ENCODE assay signal across 21 cellular contexts in genomic region chr19:644789-645188, GRCh38. TPM values are rescaled to one million over a fixed set of nuclear protein-coding genes. Genes with fewer than 3 reads are reported as not detected.
"Had no signal": no experiment of that assay in that cellular context is flagged by ENCODE, and none has a peak within 500 bp of the region (broad histone marks: within the 10 kb centered on the region; RNA-seq: fewer than 3 reads in every experiment).

No MANE protein-coding gene starts in this region.

- H3K4me2 ChIP-seq: neural progenitor cell had no signal

- H3K4me3 Mint-ChIP-seq: activated CD8-positive, alpha-beta T cell treated with anti-CD3 and anti-CD28 coated beads for 36 hours; activated naive CD8-positive, alpha-beta T cell treated with anti-CD3 and anti-CD28 coated beads, Interleukin-2, amount 10 ng/mL, durations not matched to agents 7 days and 5 days; activated T-cell treated with anti-CD3 and anti-CD28 coated beads, Interleukin-2, amount 50 U/mL, for 4 hours; central memory CD8-positive, alpha-beta T cell; naive B cell; WTC11 had no signal

- H3K4me1 ChIP-seq: neural progenitor cell, parathyroid adenoma had no signal

- H3K27ac Mint-ChIP-seq: activated CD8-positive, alpha-beta T cell treated with anti-CD3 and anti-CD28 coated beads for 36 hours; activated naive CD8-positive, alpha-beta T cell treated with anti-CD3 and anti-CD28 coated beads, Interleukin-2, amount 10 ng/mL, durations not matched to agents 7 days and 5 days; neural progenitor cell; WTC11 had no signal

- H3K9me3 ChIP-seq: esophagus muscularis mucosa, thyroid gland had no signal

- DNase-seq: activated CD4-positive, alpha-beta T cell treated with anti-CD3 and anti-CD28 coated beads for 48 hours; activated CD8-positive, alpha-beta T cell treated with anti-CD3 and anti-CD28 coated beads for 36 hours; activated effector memory CD4-positive, alpha-beta T cell treated with anti-CD3 and anti-CD28 coated beads, Interleukin-2, amount 50 U/mL, for 16 hours; activated naive CD8-positive, alpha-beta T cell treated with anti-CD3 and anti-CD28 coated beads, Interleukin-2, amount 10 ng/mL, durations not matched to agents 7 days and 5 days; activated T-cell treated with anti-CD3 and anti-CD28 coated beads, Interleukin-2, amount 50 U/mL, for 4 hours; brain microvascular endothelial cell; effector CD4-positive, alpha-beta T cell; islet precursor cell; naive B cell; stimulated activated CD4-positive, alpha-beta T cell treated with anti-CD3 and anti-CD28 coated beads, Interleukin-12 subunit alpha, Interleukin-12 subunit beta, amount 100 ng/mL, for 4 hours; stimulated activated CD4-positive, alpha-beta T cell treated with anti-CD3 and anti-CD28 coated beads, Interleukin-2, amount 100 ng/mL, for 24 hours; thyroid gland had no signal

- H3K36me3 ChIP-seq: neural progenitor cell had no signal

- H3K4me3 ChIP-seq: coronary artery, esophagus muscularis mucosa, neural progenitor cell, thyroid gland had no signal

- H3K9me3 Mint-ChIP-seq: activated CD8-positive, alpha-beta T cell treated with anti-CD3 and anti-CD28 coated beads for 36 hours; activated naive CD8-positive, alpha-beta T cell treated with anti-CD3 and anti-CD28 coated beads, Interleukin-2, amount 10 ng/mL, durations not matched to agents 7 days and 5 days; activated T-cell treated with anti-CD3 and anti-CD28 coated beads, Interleukin-2, amount 50 U/mL, for 4 hours; central memory CD8-positive, alpha-beta T cell; naive B cell; neural progenitor cell; WTC11 had no signal

- H3K4me1 Mint-ChIP-seq: activated naive CD8-positive, alpha-beta T cell treated with anti-CD3 and anti-CD28 coated beads, Interleukin-2, amount 10 ng/mL, durations not matched to agents 7 days and 5 days; neural progenitor cell; WTC11 had no signal

- H3K27me3 Mint-ChIP-seq: activated CD8-positive, alpha-beta T cell treated with anti-CD3 and anti-CD28 coated beads for 36 hours; activated naive CD8-positive, alpha-beta T cell treated with anti-CD3 and anti-CD28 coated beads, Interleukin-2, amount 10 ng/mL, durations not matched to agents 7 days and 5 days; central memory CD8-positive, alpha-beta T cell; naive B cell had no signal

- H3K27ac ChIP-seq: brain microvascular endothelial cell, coronary artery, esophagus muscularis mucosa, neural progenitor cell, parathyroid adenoma, thyroid gland had no signal

- H3K36me3 Mint-ChIP-seq: WTC11 had no signal

- H3K27me3 ChIP-seq: brain microvascular endothelial cell, esophagus muscularis mucosa, thyroid gland had no signal

- ATAC-seq: activated CD8-positive, alpha-beta T cell treated with anti-CD3 and anti-CD28 coated beads for 36 hours; activated T-cell treated with anti-CD3 and anti-CD28 coated beads, Interleukin-2, amount 50 U/mL, for 4 hours; left lobe of liver; WTC11 had no signal

- H3K9ac ChIP-seq: neural progenitor cell, parathyroid adenoma had no signal

RNA-seq across cellular contexts. Expression of gene FGF22, which starts 5.1 kb away (rescaled TPM):
- total RNA-seq: activated T-cell treated with anti-CD3 and anti-CD28 coated beads, Interleukin-2, amount 50 U/mL, for 4 hours; lung microvascular endothelial cell; T-helper 2 cell treated with Interferon-gamma antibody and Interleukin-4, amounts not matched to agents 100 ng/mL and 5 ng/mL, for 36 hours; thyroid gland had no signal

RNA-seq across cellular contexts. Expression of gene PRSS57, which starts 50.5 kb away (rescaled TPM):
- total RNA-seq: activated CD8-positive, alpha-beta T cell treated with anti-CD3 and anti-CD28 coated beads for 36 hours; activated naive CD8-positive, alpha-beta T cell treated with anti-CD3 and anti-CD28 coated beads, Interleukin-2, amount 10 ng/mL, durations not matched to agents 7 days and 5 days; left lobe of liver; lung microvascular endothelial cell; T-helper 2 cell treated with Interferon-gamma antibody and Interleukin-4, amounts not matched to agents 100 ng/mL and 5 ng/mL, for 36 hours; thyroid gland; WTC11 had no signal
